In genomic region chr7:95471076-95471475, GRCh38 we compare ENCODE assay signal across 14 cellular contexts. TPM values are rescaled to one million over a fixed set of nuclear protein-coding genes. Genes with fewer than 3 reads are reported as not detected.
DNase-seq lines count a peak whose midpoint lies in the region; ATAC-seq, FAIRE-seq and TF ChIP-seq lines count a peak whose summit lies in the region.
"Had no signal": no experiment of that assay in that cellular context is flagged by ENCODE, and none has a peak within 500 bp of the region (broad histone marks: within the 10 kb centered on the region; RNA-seq: fewer than 3 reads in every experiment).

No MANE protein-coding gene starts in this region.

- no peaks in the 10 kb centered on the region for H3K79me2 ChIP-seq in MM.1S (ENCODE audit: low read length)

- H3K9me2 ChIP-seq in MM.1S (replicated peaks; ENCODE audit: insufficient read depth, low read length) = no peaks in the 10 kb centered on the region

- peaks cover 74% of the 10 kb centered on the region for H3K4me1 Mint-ChIP-seq in neural crest cell

- H3K27ac Mint-ChIP-seq in neural crest cell (ENCODE audit: unreplicated experiment) = peak overlapping the region; percentile 97
- H3K27ac Mint-ChIP-seq: activated naive CD4-positive, alpha-beta T cell treated with anti-CD3 and anti-CD28 coated beads, Interleukin-2, amount 10 ng/mL, durations not matched to agents 7 days and 5 days had no signal

- H3K9me3 ChIP-seq in MM.1S (replicated peaks; ENCODE audit: insufficient read depth, low read length) = no peaks in the 10 kb centered on the region

- H3K36me3 Mint-ChIP-seq in neural crest cell (ENCODE audit: low read depth) = no peaks in the 10 kb centered on the region
- H3K36me3 Mint-ChIP-seq: activated naive CD4-positive, alpha-beta T cell treated with anti-CD3 and anti-CD28 coated beads, Interleukin-2, amount 10 ng/mL, durations not matched to agents 7 days and 5 days; naive thymus-derived CD8-positive, alpha-beta T cell had no signal

- no peak for TF ChIP-seq POLR2A in GM12891 (IDR thresholded peaks at IDR 0.05; ENCODE audit: low read depth, low read length)

- FAIRE-seq in GM12891 (lab: Jason Lieb, UNC) = peak; percentile 20
- FAIRE-seq: HTR-8/SVneo, small intestine had no signal

- peak overlapping the region; percentile 47 for H2AFZ ChIP-seq in MM.1S (ENCODE audit: low read length)

- no peak for ATAC-seq in GM18858 (IDR thresholded peaks at IDR 0.05; ENCODE audit: unreplicated experiment)
- ATAC-seq: naive thymus-derived CD8-positive, alpha-beta T cell had no signal

- peak overlapping the region; percentile 6; the same call in 1 of the 2 replicates for H3K9ac ChIP-seq in MM.1S (ENCODE audit: low read length)

- H3K4me3 ChIP-seq in MM.1S (ENCODE audit: low read length) = peak overlapping the region; percentile 19; the same call in 1 of the 2 replicates
- H3K4me3 ChIP-seq: SK-N-MC had no signal

- no peak for DNase-seq in GM12891 (ENCODE audit: insufficient read length, low spot score)
- no peak for DNase-seq in MM.1S
- peak; percentile 87 for DNase-seq in dermis blood vessel endothelial cell
- peak; percentile 4 for DNase-seq in neural crest cell (ENCODE audit: low read depth, low spot score)
- no peak for DNase-seq in AG08396 (ENCODE audit: low spot score)
- DNase-seq in HPDE6-E6E7 (ENCODE audit: extremely low spot score) = no peak
- DNase-seq: activated naive CD4-positive, alpha-beta T cell treated with anti-CD3 and anti-CD28 coated beads, Interleukin-2, amount 10 ng/mL, durations not matched to agents 7 days and 5 days; naive thymus-derived CD8-positive, alpha-beta T cell; NCI-H187; small intestine had no signal

- no peaks in the 10 kb centered on the region for H3K9me3 Mint-ChIP-seq in neural crest cell
- H3K9me3 Mint-ChIP-seq: activated naive CD4-positive, alpha-beta T cell treated with anti-CD3 and anti-CD28 coated beads, Interleukin-2, amount 10 ng/mL, durations not matched to agents 7 days and 5 days; naive thymus-derived CD8-positive, alpha-beta T cell had no signal

- H3K4me3 Mint-ChIP-seq in neural crest cell = peak overlapping the region; percentile 69
- H3K4me3 Mint-ChIP-seq: activated naive CD4-positive, alpha-beta T cell treated with anti-CD3 and anti-CD28 coated beads, Interleukin-2, amount 10 ng/mL, durations not matched to agents 7 days and 5 days had no signal

- no peaks in the 10 kb centered on the region for H3K27me3 Mint-ChIP-seq in neural crest cell (ENCODE audit: low read depth)
- H3K27me3 Mint-ChIP-seq: naive thymus-derived CD8-positive, alpha-beta T cell had no signal

- peak overlapping the region; percentile 39; the same call in 1 of the 2 replicates for H3K27ac ChIP-seq in MM.1S (ENCODE audit: low read length)
- H3K27ac ChIP-seq: SK-N-MC had no signal

- H3K36me3 ChIP-seq in MM.1S (replicated peaks; ENCODE audit: insufficient read depth, low read length) = no peaks in the 10 kb centered on the region

- TF ChIP-seq CTCF in MM.1S (IDR thresholded peaks at IDR 0.05; ENCODE audit: low read length) (no peak), neural crest cell (conservative IDR thresholded peaks at IDR 0.05) (no peak)

- H3K27me3 ChIP-seq in MM.1S (replicated peaks; ENCODE audit: insufficient read depth, low read length) = no peaks in the 10 kb centered on the region

- H4K20me1 ChIP-seq in MM.1S (ENCODE audit: insufficient read depth, low read length) = no peaks in the 10 kb centered on the region

- H3K4me1 ChIP-seq in MM.1S (ENCODE audit: low read length) = peaks cover 18% of the 10 kb centered on the region

- peaks cover 4% of the 10 kb centered on the region for H3F3A ChIP-seq in MM.1S (ENCODE audit: insufficient read depth, low read length)

- peak overlapping the region; percentile 57 for H3K4me2 ChIP-seq in MM.1S (ENCODE audit: low read depth, low read length)

TF ChIP-seq in GM12891, 5 proteins besides CTCF, POLR2A, EP300 and RAD21:
- TF ChIP-seq TAF1 (IDR thresholded peaks at IDR 0.05; ENCODE audit: low read depth, low read length) = no peak
- TF ChIP-seq SPI1 (IDR thresholded peaks at IDR 0.05; ENCODE audit: low read depth, low read length) = peak; percentile 33; the same call in 1 of the 2 replicates
TF ChIP-seq in GM12891: peak in this region for 1.

RNA-seq across cellular contexts. Expression of gene ASB4, which starts 14.7 kb away (rescaled TPM):
- not detected for polyA plus RNA-seq in GM12891 (2012; ENCODE audit: low read depth, missing spikeins)
- total RNA-seq in dermis blood vessel endothelial cell (not detected in 2 replicates), neural crest cell (0.21 TPM in 1 of 2 replicates, not detected in the other)
- total RNA-seq: kidney epithelial cell; naive thymus-derived CD8-positive, alpha-beta T cell had no signal
- polyA plus RNA-seq: naive thymus-derived CD8-positive, alpha-beta T cell had no signal

RNA-seq across cellular contexts. Expression of gene PON2, which starts 36.2 kb away (rescaled TPM):
- 10.5 TPM for polyA plus RNA-seq in GM12891 (2012; ENCODE audit: low read depth, missing spikeins)
- total RNA-seq in dermis blood vessel endothelial cell (203 and 207 TPM in 2 replicates), neural crest cell (92.3 and 97.1 TPM in 2 replicates)

Comparison
In these comparisons a context has a peak if more than half of its experiments do, and no peak if none do; other contexts are left out.
1. DNase-seq: peak in dermis blood vessel endothelial cell (single experiment) and neural crest cell (single experiment); none in GM12891 (single experiment), MM.1S (single experiment), AG08396 (single experiment) and HPDE6-E6E7 (single experiment).